In the genomic region with DNA sequence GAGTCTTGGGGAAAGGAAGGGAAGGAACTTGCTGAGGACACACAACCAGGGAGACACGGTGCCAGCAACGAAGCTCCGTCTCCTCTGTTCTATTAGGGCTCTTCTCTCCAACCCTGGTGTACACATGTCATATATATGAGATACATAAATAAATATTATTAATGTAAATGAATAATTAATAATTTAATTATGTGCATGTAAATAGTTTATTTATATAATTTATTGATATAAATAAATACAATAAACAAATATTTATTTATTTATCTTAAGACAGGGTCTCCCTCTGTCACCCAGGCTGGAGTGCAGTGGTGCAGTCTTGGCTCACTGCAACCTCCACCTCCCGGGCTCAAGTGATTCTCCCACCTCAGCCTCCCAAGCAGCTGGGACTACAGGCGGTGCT, we compare ENCODE assay signal across 2 cellular contexts. TPM values are rescaled to one million over a fixed set of nuclear protein-coding genes. Genes with fewer than 3 reads are reported as not detected.
"Had no signal": no experiment of that assay in that cellular context is flagged by ENCODE, and none has a peak within 500 bp of the region (broad histone marks: within the 10 kb centered on the region; RNA-seq: fewer than 3 reads in every experiment).

No MANE protein-coding gene starts in this region.

RNA-seq across cellular contexts. Expression of a gene that starts 17.4 kb away (rescaled TPM):
- total RNA-seq: G401, GM12878 had no signal
